25 cellular contexts compared by ENCODE assay signal in genomic region chr1:167161242-167161641, GRCh38. TPM values are rescaled to one million over a fixed set of nuclear protein-coding genes. Genes with fewer than 3 reads are reported as not detected.
DNase-seq lines count a peak whose midpoint lies in the region; ATAC-seq, FAIRE-seq and TF ChIP-seq lines count a peak whose summit lies in the region.
"Had no signal": no experiment of that assay in that cellular context is flagged by ENCODE, and none has a peak within 500 bp of the region (broad histone marks: within the 10 kb centered on the region; RNA-seq: fewer than 3 reads in every experiment).

No MANE protein-coding gene starts in this region.

- FAIRE-seq in urothelium cell line (lab: Jason Lieb, UNC), result peak; percentile 40
- FAIRE-seq: endothelial cell of umbilical vein had no signal

- H3K4me1 ChIP-seq in body of pancreas, result no peaks in the 10 kb centered on the region
- H3K4me1 ChIP-seq: tibial nerve had no signal

- H3K4me3 ChIP-seq in body of pancreas, result no peak overlapping the region
- H3K4me3 ChIP-seq: dorsolateral prefrontal cortex, tibial nerve had no signal

- DNase-seq in DMS53 (lab: John Stamatoyannopoulos, UW) (peak; percentile 17), DMS53 treated with DMSO at 0.1 percent for 48 hours (lab: John Stamatoyannopoulos, UW; ENCODE audit: unreplicated experiment) (no peak), RKO (ENCODE audit: low spot score) (peak; percentile 44), urothelium cell line (ENCODE audit: low spot score) (peak; percentile 43), left lobe of liver (ENCODE audit: low spot score) (no peak), body of pancreas (no peak)
- DNase-seq: activated CD4-positive, alpha-beta T cell treated with anti-CD3 and anti-CD28 coated beads, Interleukin-2, amount 50 U/mL, for 48 hours; activated CD4-positive, CD25-positive, alpha-beta regulatory T cell; activated CD8-positive, alpha-beta memory T cell treated with anti-CD3 and anti-CD28 coated beads, Interleukin-2, amount 50 U/mL, for 4 hours; anterior cingulate cortex; CD4-positive, alpha-beta memory T cell; dorsolateral prefrontal cortex; H9; kidney glomerular epithelial cell; MM.1S; NCI-H1694; NCI-H2171; NCI-H69; SHP77 treated with DMSO at 0.1 percent for 48 hours; T1000 had no signal

- no peaks in the 10 kb centered on the region for H3K36me3 ChIP-seq in body of pancreas (replicated peaks in 1 of 2; ENCODE audit: insufficient read depth in 1 of 2, low read depth in 2 of 2)
- H3K36me3 ChIP-seq: tibial nerve had no signal

- peak; percentile 83 for ATAC-seq in esophagus mucosa
- ATAC-seq in left lobe of liver, result no peak
- no peak for ATAC-seq in body of pancreas
- ATAC-seq in GM21717 (IDR thresholded peaks at IDR 0.05; ENCODE audit: unreplicated experiment), result no peak

- no peak overlapping the region for H3K27ac ChIP-seq in body of pancreas
- H3K27ac ChIP-seq: 22Rv1, dorsolateral prefrontal cortex, tibial nerve had no signal

- no peaks in the 10 kb centered on the region for H3K27me3 ChIP-seq in body of pancreas
- H3K27me3 ChIP-seq: dorsolateral prefrontal cortex had no signal

- no peak for TF ChIP-seq POLR2A in body of pancreas (IDR thresholded peaks at IDR 0.05)

- intact Hi-C loops in body of pancreas (cut with DNase I), result no loop called here

- H3K9me3 ChIP-seq in body of pancreas, result no peaks in the 10 kb centered on the region
- H3K9me3 ChIP-seq: tibial nerve had no signal

- 45 to 52% methylated on average over 5 of the region's 5 CpGs for WGBS in body of pancreas, 2 donors

- TF ChIP-seq CTCF in body of pancreas (IDR thresholded peaks at IDR 0.05), result no peak

RNA-seq across cellular contexts. Expression of gene POU2F1, which starts 59.4 kb away (rescaled TPM):
- total RNA-seq in esophagus mucosa (9.4 TPM), left lobe of liver (4.7 TPM), body of pancreas (10 to 100 TPM in 1 of 2 donors, 1 to 10 TPM in 1; 6.2 to 13.5 TPM)

Comparison
In these comparisons a context has a peak if more than half of its experiments do, and no peak if none do; other contexts are left out.
1. DNase-seq: peak in DMS53 (single experiment), RKO (single experiment) and urothelium cell line (single experiment); none in DMS53 treated with DMSO at 0.1 percent for 48 hours (single experiment), left lobe of liver (single experiment) and body of pancreas (0 of 4).